8 cellular contexts compared by ENCODE assay signal in the genomic region with DNA sequence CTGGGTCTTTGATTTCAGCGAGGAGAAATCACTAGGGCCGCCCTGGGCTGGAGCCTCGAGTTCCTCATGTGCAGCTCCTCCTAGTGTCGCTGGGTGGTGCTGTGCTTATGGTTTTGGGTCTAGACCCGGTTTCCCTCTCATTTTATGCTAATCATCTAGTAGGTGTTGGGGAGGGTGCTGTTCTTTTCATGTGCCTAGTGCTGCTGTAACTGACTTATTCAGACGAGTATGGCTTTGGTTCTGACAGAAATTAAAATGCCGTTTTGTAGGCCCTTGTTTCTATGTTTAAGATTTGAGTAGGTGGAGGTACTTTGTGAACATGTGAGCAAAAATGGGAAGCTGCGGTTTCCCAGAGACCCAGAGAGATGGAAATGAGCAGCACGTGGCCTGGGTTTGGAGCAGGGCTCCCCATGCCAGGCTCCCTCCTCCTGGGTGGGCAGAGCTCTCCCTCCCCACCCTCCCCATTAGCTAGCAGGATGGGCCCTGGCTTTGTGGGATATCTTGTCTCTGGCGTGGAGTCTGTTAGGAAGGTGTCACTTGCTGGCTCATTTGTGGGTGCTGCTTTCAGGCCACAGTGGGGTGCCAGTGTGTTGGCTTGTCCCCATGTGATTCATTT.
DNase-seq lines count a peak whose midpoint lies in the region; ATAC-seq, FAIRE-seq and TF ChIP-seq lines count a peak whose summit lies in the region.

No MANE protein-coding gene starts in this region.

- H4K20me1 ChIP-seq in K562 (replicated peaks; ENCODE audit: control insufficient read depth, insufficient read depth, low read length), result no peaks in the 10 kb centered on the region

- intact Hi-C loops in K562 (cut with micrococcal nuclease), result loop anchor here (1.0 kb wide), 1 partner anchor 404 kb away; no protein-coding TSS in a partner anchor

- FAIRE-seq in GM12891 (lab: Jason Lieb, UNC) (peak; percentile 87), K562 (lab: Jason Lieb, UNC) (peak; percentile 88)

- POLR2A ChIA-PET in K562 (lab: Yijun Ruan, JAX), result interaction anchor here (0.5 to 1.6 kb wide), 5 partner anchors 8 to 120 kb away, joined by 3 to 7 read pairs (median 3); no protein-coding TSS in a partner anchor

- CTCF ChIA-PET in K562 (lab: Yijun Ruan, JAX; ENCODE audit: low intra/inter-chr PET ratio), result interaction anchor here (0.7 to 1.7 kb wide), 3 partner anchors 64 to 404 kb away, joined by 3 to 13 read pairs (median 5); no protein-coding TSS in a partner anchor

- peaks cover 18% of the 10 kb centered on the region; the same call in 2 of the 3 replicates for H3K79me2 ChIP-seq in K562 (ENCODE audit: control insufficient read depth, insufficient read depth, low read length)

- no peak for TF ChIP-seq POLR2A in GM12891 (IDR thresholded peaks at IDR 0.05; ENCODE audit: low read depth, low read length)
- no peak for TF ChIP-seq POLR2A in K562 (conservative IDR thresholded peaks at IDR 0.05)

- no peaks in the 10 kb centered on the region for H3K9me1 ChIP-seq in K562 (ENCODE audit: control insufficient read depth, insufficient read depth, low read length)

- peak overlapping the region in 1 of 2 experiments; percentile 65; a peak in 2 of 4 replicates for H3K9ac ChIP-seq in K562 (ENCODE audit: insufficient read depth in 1 of 2, low read depth in 2 of 2, low read length in 2 of 2)

- H3K4me3 ChIP-seq in K562, result no peak overlapping the region

- no peaks in the 10 kb centered on the region for H3K27me3 ChIP-seq in K562 (ENCODE audit: control insufficient read depth in 2 of 2, insufficient read depth in 2 of 2, low read length in 2 of 2)

- H3K4me1 ChIP-seq in K562 (replicated peaks in 1 of 2; ENCODE audit: control insufficient read depth in 2 of 2, insufficient read depth in 2 of 2, low read length in 2 of 2), result no peaks in the 10 kb centered on the region

- BruUV-seq in K562 (replicated peaks; lab: Mats Ljungman, UMichigan), result no TSS peak

- no peak for TF ChIP-seq EP300 in K562 (IDR thresholded peaks at IDR 0.05; ENCODE audit: low read length)

- peak overlapping the region; percentile 48; the same call in 1 of the 2 replicates for H3K27ac ChIP-seq in 22Rv1
- H3K27ac ChIP-seq in K562 (ENCODE audit: extremely low read depth, low read depth, low read length), result no peak overlapping the region

- 54% methylated on average over 9 of the region's 10 CpGs for WGBS in K562 (ENCODE audit: insufficient coverage, low coverage, missing lambda C conversion rate)

- ATAC-seq in HG02642 (IDR thresholded peaks at IDR 0.05; ENCODE audit: poor library complexity, unreplicated experiment), result peak; percentile 88
- ATAC-seq in K562, result peak; percentile 94

- DNase-seq in GM12891 (ENCODE audit: insufficient read length, low spot score), result no peak
- DNase-seq in NCI-H1048 (lab: John Stamatoyannopoulos, UW), result peak; percentile 39
- peak; percentile 29 for DNase-seq in SW480 (ENCODE audit: low spot score)
- DNase-seq in K562 (ENCODE audit: extremely low read depth in 1 of 4, low spot score in 3 of 4), result peak; percentile 49 to 67 (median 57)
- DNase-seq in iPS-NIHi7 (ENCODE audit: extremely low spot score), result peak; percentile 81
- DNase-seq in stimulated activated CD4-positive, alpha-beta T cell treated with anti-CD3 and anti-CD28 coated beads, Interleukin-12 subunit alpha, Interleukin-12 subunit beta, amount 100 ng/mL, for 4 hours, result peak; percentile 50

- TF ChIP-seq CTCF in 22Rv1 (IDR thresholded peaks at IDR 0.05) (peak; percentile 85), K562 (IDR thresholded peaks at IDR 0.05 in 2 of 3, conservative IDR thresholded peaks at IDR 0.05 in 1 of 3; ENCODE audit: insufficient read depth in 2 of 3, low read depth in 1 of 3, low read length in 3 of 3) (peak; percentile 60 to 83 (median 71))

- no peak overlapping the region for H2AFZ ChIP-seq in K562 (ENCODE audit: low read depth, low read length)

- H3K4me2 ChIP-seq in K562 (ENCODE audit: insufficient read depth, low read length), result no peak overlapping the region

- H3K36me3 ChIP-seq in K562 (ENCODE audit: control insufficient read depth, insufficient read depth, low read length), result peaks cover 85% of the 10 kb centered on the region

- peak; percentile 47 to 70 for TF ChIP-seq RAD21 in K562 (CRISPR knock-in tag; conservative IDR thresholded peaks at IDR 0.05 in 1 of 2, IDR thresholded peaks at IDR 0.05 in 1 of 2)

- in situ Hi-C loops in K562 (cut with MboI), result no loop called here

- H3K9me3 ChIP-seq in K562 (replicated peaks; ENCODE audit: control insufficient read depth, insufficient read depth, low read depth, low read length), result no peaks in the 10 kb centered on the region

TF ChIP-seq in GM12891, 5 proteins besides CTCF, POLR2A, EP300 and RAD21:
- TF ChIP-seq PAX5 (IDR thresholded peaks at IDR 0.05; ENCODE audit: insufficient read depth, low read length, severe bottlenecking) (no peak), TAF1 (IDR thresholded peaks at IDR 0.05; ENCODE audit: low read depth, low read length) (no peak), POLR2AphosphoS5 (IDR thresholded peaks at IDR 0.05; ENCODE audit: low read depth, low read length) (no peak), POU2F2 (IDR thresholded peaks at IDR 0.05; ENCODE audit: low read depth, low read length) (peak; percentile 92), SPI1 (IDR thresholded peaks at IDR 0.05; ENCODE audit: low read depth, low read length) (no peak)
TF ChIP-seq in GM12891: peak in this region for 1.

TF ChIP-seq in K562, 482 proteins besides CTCF, POLR2A, EP300 and RAD21 (continues in another document):
- no peak for TF ChIP-seq XRCC4 (IDR thresholded peaks at IDR 0.05; ENCODE audit: extremely low read depth, insufficient read depth, insufficient read length)
- no peak for TF ChIP-seq ZFP1 (CRISPR knock-in tag; IDR thresholded peaks at IDR 0.05)
- TF ChIP-seq, protein P1, sequence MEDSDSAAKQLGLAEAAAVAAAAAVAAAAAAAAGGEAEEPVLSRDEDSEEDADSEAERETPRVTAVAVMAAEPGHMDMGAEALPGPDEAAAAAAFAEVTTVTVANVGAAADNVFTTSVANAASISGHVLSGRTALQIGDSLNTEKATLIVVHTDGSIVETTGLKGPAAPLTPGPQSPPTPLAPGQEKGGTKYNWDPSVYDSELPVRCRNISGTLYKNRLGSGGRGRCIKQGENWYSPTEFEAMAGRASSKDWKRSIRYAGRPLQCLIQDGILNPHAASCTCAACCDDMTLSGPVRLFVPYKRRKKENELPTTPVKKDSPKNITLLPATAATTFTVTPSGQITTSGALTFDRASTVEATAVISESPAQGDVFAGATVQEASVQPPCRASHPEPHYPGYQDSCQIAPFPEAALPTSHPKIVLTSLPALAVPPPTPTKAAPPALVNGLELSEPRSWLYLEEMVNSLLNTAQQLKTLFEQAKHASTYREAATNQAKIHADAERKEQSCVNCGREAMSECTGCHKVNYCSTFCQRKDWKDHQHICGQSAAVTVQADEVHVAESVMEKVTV (CRISPR knock-in tag; IDR thresholded peaks at IDR 0.05), result 0 out of 2 replicates have a peak, but pooled peaks have one; percentile 13
- no peak for TF ChIP-seq HDAC8 (tag; IDR thresholded peaks at IDR 0.05)
- TF ChIP-seq ETV5 (CRISPR knock-in tag; IDR thresholded peaks at IDR 0.05; ENCODE audit: low read depth), result no peak
- TF ChIP-seq POU5F1 (IDR thresholded peaks at IDR 0.05; ENCODE audit: borderline replicate concordance, low read depth, low read length, partially characterized antibody), result no peak
- no peak for TF ChIP-seq ZNF830 (CRISPR knock-in tag; IDR thresholded peaks at IDR 0.05)
- TF ChIP-seq L3MBTL2 (IDR thresholded peaks at IDR 0.05), result peak; percentile 29; the same call in 1 of the 2 replicates
- TF ChIP-seq, protein P2, sequence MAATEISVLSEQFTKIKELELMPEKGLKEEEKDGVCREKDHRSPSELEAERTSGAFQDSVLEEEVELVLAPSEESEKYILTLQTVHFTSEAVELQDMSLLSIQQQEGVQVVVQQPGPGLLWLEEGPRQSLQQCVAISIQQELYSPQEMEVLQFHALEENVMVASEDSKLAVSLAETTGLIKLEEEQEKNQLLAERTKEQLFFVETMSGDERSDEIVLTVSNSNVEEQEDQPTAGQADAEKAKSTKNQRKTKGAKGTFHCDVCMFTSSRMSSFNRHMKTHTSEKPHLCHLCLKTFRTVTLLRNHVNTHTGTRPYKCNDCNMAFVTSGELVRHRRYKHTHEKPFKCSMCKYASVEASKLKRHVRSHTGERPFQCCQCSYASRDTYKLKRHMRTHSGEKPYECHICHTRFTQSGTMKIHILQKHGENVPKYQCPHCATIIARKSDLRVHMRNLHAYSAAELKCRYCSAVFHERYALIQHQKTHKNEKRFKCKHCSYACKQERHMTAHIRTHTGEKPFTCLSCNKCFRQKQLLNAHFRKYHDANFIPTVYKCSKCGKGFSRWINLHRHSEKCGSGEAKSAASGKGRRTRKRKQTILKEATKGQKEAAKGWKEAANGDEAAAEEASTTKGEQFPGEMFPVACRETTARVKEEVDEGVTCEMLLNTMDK (IDR thresholded peaks at IDR 0.05; ENCODE audit: borderline replicate concordance, insufficient read depth, low read depth, low read length, poor library complexity, severe bottlenecking), result peak; percentile 45
- TF ChIP-seq GABPA (tag; conservative IDR thresholded peaks at IDR 0.05; ENCODE audit: low read depth), result no peak
- no peak for TF ChIP-seq NFE2 (IDR thresholded peaks at IDR 0.05; ENCODE audit: low read depth)
- no peak for TF ChIP-seq FIP1L1 (IDR thresholded peaks at IDR 0.05; ENCODE audit: low read depth, low read length, poor library complexity, severe bottlenecking)
- TF ChIP-seq ERF (CRISPR knock-in tag; IDR thresholded peaks at IDR 0.05), result no peak
- no peak for TF ChIP-seq CBX3 (IDR thresholded peaks at IDR 0.05; ENCODE audit: borderline replicate concordance in 1 of 2, low read length in 2 of 2)
- TF ChIP-seq SETDB1 (IDR thresholded peaks at IDR 0.05; ENCODE audit: low read length), result no peak
